Comparison of ENCODE assay signal across 17 cellular contexts in genomic region chr9:88052446-88052845, GRCh38.
"Had no signal": no experiment of that assay in that cellular context is flagged by ENCODE, and none has a peak within 500 bp of the region (broad histone marks: within the 10 kb centered on the region; RNA-seq: fewer than 3 reads in every experiment).

No MANE protein-coding gene starts in this region.

- H3K4me3 ChIP-seq: adrenal gland, dorsolateral prefrontal cortex, left ventricle myocardium inferior, tibial nerve, uterus had no signal

- H3K27me3 ChIP-seq: adrenal gland, dorsolateral prefrontal cortex, tibial nerve, uterus had no signal

- H3K27ac Mint-ChIP-seq: activated CD4-positive, alpha-beta T cell treated with anti-CD3 and anti-CD28 coated beads for 36 hours; activated naive CD4-positive, alpha-beta T cell treated with anti-CD3 and anti-CD28 coated beads, Interleukin-2, amount 50 U/mL, for 72 hours; activated T-helper 1 cell treated with anti-CD3 and anti-CD28 coated beads, Interleukin-12 subunit alpha, Interleukin-12 subunit beta, Interleukin-2, Interleukin-4 antibody, amounts not matched to agents 30 ng/mL and 10 ng/mL and 1 ng/mL, durations not matched to agents 14 hours and 24 hours and 36 hours; stimulated activated naive CD8-positive, alpha-beta T cell treated with anti-CD3 and anti-CD28 coated beads, Interleukin-15, Interleukin-2, amounts not matched to agents 100 ng/mL and 50 ng/mL, for 24 hours; T-helper 17 cell; WTC11 had no signal

- DNase-seq: activated CD4-positive, alpha-beta T cell treated with anti-CD3 and anti-CD28 coated beads for 36 hours; activated CD4-positive, alpha-beta T cell treated with anti-CD3 and anti-CD28 coated beads, Interleukin-2, amount 50 U/mL, for 48 hours; activated gamma-delta T cell treated with Interleukin-2 at 50 U/mL for 16 hours; activated T-cell treated with anti-CD3 and anti-CD28 coated beads for 4 hours; dorsolateral prefrontal cortex; foreskin fibroblast; hippocampal formation; islet precursor cell; left ventricle myocardium inferior; T-helper 17 cell; uterus had no signal

- H3K36me3 Mint-ChIP-seq: WTC11 had no signal

- H3K9me3 ChIP-seq: adrenal gland, left ventricle myocardium inferior, uterus had no signal

- ATAC-seq: activated CD4-positive, alpha-beta T cell treated with anti-CD3 and anti-CD28 coated beads for 36 hours; activated naive CD4-positive, alpha-beta T cell treated with anti-CD3 and anti-CD28 coated beads, Interleukin-2, amount 50 U/mL, for 72 hours; T-helper 17 cell; WTC11 had no signal

- H3K4me3 Mint-ChIP-seq: activated CD4-positive, alpha-beta T cell treated with anti-CD3 and anti-CD28 coated beads for 36 hours; activated T-helper 1 cell treated with anti-CD3 and anti-CD28 coated beads, Interleukin-12 subunit alpha, Interleukin-12 subunit beta, Interleukin-2, Interleukin-4 antibody, amounts not matched to agents 30 ng/mL and 10 ng/mL and 1 ng/mL, durations not matched to agents 14 hours and 24 hours and 36 hours; stimulated activated naive CD8-positive, alpha-beta T cell treated with anti-CD3 and anti-CD28 coated beads, Interleukin-15, Interleukin-2, amounts not matched to agents 100 ng/mL and 50 ng/mL, for 24 hours; T-helper 17 cell; WTC11 had no signal

- H3K9me3 Mint-ChIP-seq: stimulated activated naive CD8-positive, alpha-beta T cell treated with anti-CD3 and anti-CD28 coated beads, Interleukin-15, Interleukin-2, amounts not matched to agents 100 ng/mL and 50 ng/mL, for 24 hours had no signal

- H3K4me1 ChIP-seq: adrenal gland, tibial nerve, uterus had no signal

- H3K27ac ChIP-seq: adrenal gland, dorsolateral prefrontal cortex, left ventricle myocardium inferior, tibial nerve, uterus had no signal

- H3K36me3 ChIP-seq: adrenal gland, left ventricle myocardium inferior, tibial nerve, uterus had no signal
